Comparison of ENCODE assay signal across 1 cellular context in genomic region chr22:43263645-43264514, GRCh38.
A peak's percentile ranks its signal among the peaks of the same experiment; 100 is the strongest.
TF ChIP-seq lines count a peak whose summit lies in the region.

No MANE protein-coding gene starts in this region.

TF ChIP-seq in K562, 482 proteins besides CTCF, POLR2A, EP300 and RAD21 (continued from another document and continues in another):
- TF ChIP-seq TFAP4 (CRISPR knock-in tag; IDR thresholded peaks at IDR 0.05; ENCODE audit: borderline replicate concordance), result peak; percentile 80
- no peak for TF ChIP-seq HOMEZ (CRISPR knock-in tag; IDR thresholded peaks at IDR 0.05)
- peak; percentile 75 for TF ChIP-seq MTA2 (IDR thresholded peaks at IDR 0.05; ENCODE audit: low read depth)
- TF ChIP-seq KDM4B (IDR thresholded peaks at IDR 0.05; ENCODE audit: borderline replicate concordance in 2 of 2, low read depth in 1 of 2), result no peak
- no peak for TF ChIP-seq MCM7 (IDR thresholded peaks at IDR 0.05)
- TF ChIP-seq ZKSCAN8 (CRISPR knock-in tag; IDR thresholded peaks at IDR 0.05), result no peak
- TF ChIP-seq FOXK2 (conservative IDR thresholded peaks at IDR 0.05 in 1 of 2, IDR thresholded peaks at IDR 0.05 in 1 of 2; ENCODE audit: low read depth in 2 of 2), result peak; percentile 69 to 72; a peak in 2 of 4 replicates
- no peak for TF ChIP-seq BCL6 (CRISPR knock-in tag; IDR thresholded peaks at IDR 0.05)
- TF ChIP-seq FOSL1 (tag; conservative IDR thresholded peaks at IDR 0.05), result peak; percentile 89
- no peak for TF ChIP-seq NBN (IDR thresholded peaks at IDR 0.05; ENCODE audit: low read depth)
- TF ChIP-seq GATAD2A (IDR thresholded peaks at IDR 0.05), result no peak
- peak; percentile 70 for TF ChIP-seq BHLHE40 (IDR thresholded peaks at IDR 0.05; ENCODE audit: low read length)
- TF ChIP-seq TAF7 (tag; IDR thresholded peaks at IDR 0.05), result no peak
- no peak for TF ChIP-seq MAFG (tag; conservative IDR thresholded peaks at IDR 0.05)
- TF ChIP-seq ATF3 (IDR thresholded peaks at IDR 0.05), result peak; percentile 54; the same call in 1 of the 2 replicates
- no peak for TF ChIP-seq ATF3 (CRISPR knock-in tag; conservative IDR thresholded peaks at IDR 0.05)
- peak; percentile 91 for TF ChIP-seq SMARCA4 (IDR thresholded peaks at IDR 0.05)
- TF ChIP-seq ZNF717 (CRISPR knock-in tag; IDR thresholded peaks at IDR 0.05), result no peak
- no peak for TF ChIP-seq RFX1 (IDR thresholded peaks at IDR 0.05)
- TF ChIP-seq ZMIZ1 (IDR thresholded peaks at IDR 0.05; ENCODE audit: low read depth in 2 of 2, low read length in 2 of 2), result peak in 1 of 2 experiments; percentile 66; a peak in 2 of 4 replicates
- no peak for TF ChIP-seq CLOCK (CRISPR knock-in tag; IDR thresholded peaks at IDR 0.05; ENCODE audit: borderline replicate concordance)
- no peak for TF ChIP-seq SAFB2 (IDR thresholded peaks at IDR 0.05; ENCODE audit: borderline replicate concordance, low read depth, low read length, severe bottlenecking)
- TF ChIP-seq CBX1 (IDR thresholded peaks at IDR 0.05; ENCODE audit: low read depth), result no peak
- peak; percentile 54; the same call in 1 of the 2 replicates for TF ChIP-seq CTBP1 (IDR thresholded peaks at IDR 0.05; ENCODE audit: borderline replicate concordance)
- peak; percentile 71 for TF ChIP-seq SMAD1 (IDR thresholded peaks at IDR 0.05; ENCODE audit: low read depth, low read length, partially characterized antibody)
- TF ChIP-seq USF1 (CRISPR knock-in tag; IDR thresholded peaks at IDR 0.05), result no peak
- TF ChIP-seq HNRNPLL (IDR thresholded peaks at IDR 0.05; ENCODE audit: low read depth, low read length, poor library complexity, severe bottlenecking), result peak; percentile 54
- no peak for TF ChIP-seq CBX2 (IDR thresholded peaks at IDR 0.05; ENCODE audit: insufficient read depth, low read length, poor library complexity, severe bottlenecking)
- TF ChIP-seq NFIX (CRISPR knock-in tag; IDR thresholded peaks at IDR 0.05; ENCODE audit: low read depth), result no peak
- no peak for TF ChIP-seq ZNF561 (CRISPR knock-in tag; conservative IDR thresholded peaks at IDR 0.05)
- TF ChIP-seq HNRNPL (IDR thresholded peaks at IDR 0.05; ENCODE audit: low read depth, low read length), result no peak
- no peak for TF ChIP-seq GTF2F1 (IDR thresholded peaks at IDR 0.05; ENCODE audit: low read depth, low read length)
- no peak for TF ChIP-seq ZNF280A (IDR thresholded peaks at IDR 0.05; ENCODE audit: low read depth, partially characterized antibody)
- TF ChIP-seq STAG1 (CRISPR knock-in tag; IDR thresholded peaks at IDR 0.05; ENCODE audit: borderline replicate concordance), result no peak
- no peak for TF ChIP-seq MTA1 (IDR thresholded peaks at IDR 0.05; ENCODE audit: borderline replicate concordance)
- TF ChIP-seq ARID2 (IDR thresholded peaks at IDR 0.05), result no peak
- no peak for TF ChIP-seq SIRT6 (IDR thresholded peaks at IDR 0.05; ENCODE audit: low read depth, low read length)
- 0 out of 2 replicates have a peak, but pooled peaks have one; percentile 30 for TF ChIP-seq MBD2 (IDR thresholded peaks at IDR 0.05; ENCODE audit: borderline replicate concordance, low read depth)
- TF ChIP-seq EHMT2 (IDR thresholded peaks at IDR 0.05), result no peak
- peak; percentile 6 for TF ChIP-seq FOS (IDR thresholded peaks at IDR 0.05; ENCODE audit: extremely low read depth, insufficient read length)
- TF ChIP-seq TRIM28 (IDR thresholded peaks at IDR 0.05), result no peak
- peak; percentile 46 to 86; a peak in 3 of 4 replicates for TF ChIP-seq RCOR1 (IDR thresholded peaks at IDR 0.05; ENCODE audit: borderline replicate concordance in 1 of 2, low read depth in 2 of 2, low read length in 2 of 2)
- TF ChIP-seq XRCC4 (IDR thresholded peaks at IDR 0.05; ENCODE audit: extremely low read depth, insufficient read depth, insufficient read length), result no peak
- no peak for TF ChIP-seq CC2D1A (IDR thresholded peaks at IDR 0.05)
- TF ChIP-seq NR2F6 (CRISPR knock-in tag; IDR thresholded peaks at IDR 0.05), result no peak
- peak; percentile 85 for TF ChIP-seq CBFA2T2 (conservative IDR thresholded peaks at IDR 0.05)
- TF ChIP-seq ZNF140 (CRISPR knock-in tag; IDR thresholded peaks at IDR 0.05), result no peak
- TF ChIP-seq ZNF785 (CRISPR knock-in tag; IDR thresholded peaks at IDR 0.05), result no peak
- TF ChIP-seq GATA2 (CRISPR knock-in tag; IDR thresholded peaks at IDR 0.05), result peak; percentile 81
- no peak for TF ChIP-seq THAP7 (CRISPR knock-in tag; IDR thresholded peaks at IDR 0.05)
- TF ChIP-seq RBBP5 (IDR thresholded peaks at IDR 0.05; ENCODE audit: borderline replicate concordance, insufficient read depth, low read length, poor library complexity, severe bottlenecking), result no peak
- TF ChIP-seq ZNF668 (CRISPR knock-in tag; IDR thresholded peaks at IDR 0.05), result no peak
- no peak for TF ChIP-seq HMG20B (CRISPR knock-in tag; IDR thresholded peaks at IDR 0.05)
- TF ChIP-seq VEZF1 (CRISPR knock-in tag; IDR thresholded peaks at IDR 0.05), result peak; percentile 28; the same call in 1 of the 2 replicates
- TF ChIP-seq JUND (IDR thresholded peaks at IDR 0.05; ENCODE audit: borderline replicate concordance, low read depth, low read length), result peak; percentile 82
- TF ChIP-seq JUND (tag; IDR thresholded peaks at IDR 0.05; ENCODE audit: borderline replicate concordance, low read depth, low read length), result peak; percentile 84; the same call in 2 of the 3 replicates
- no peak for TF ChIP-seq ZNF780A (CRISPR knock-in tag; IDR thresholded peaks at IDR 0.05)
